11 cellular contexts compared by ENCODE assay signal in genomic region chr9:133061019-133061763, GRCh38. TPM values are rescaled to one million over a fixed set of nuclear protein-coding genes. Genes with fewer than 3 reads are reported as not detected.
DNase-seq lines count a peak whose midpoint lies in the region; ATAC-seq, FAIRE-seq and TF ChIP-seq lines count a peak whose summit lies in the region.
"Not testable (repeated sequence)": the region's sequence is repeated elsewhere in the genome, so short reads cannot be mapped to it uniquely, and the experiment has no call there.
"Had no signal": no experiment of that assay in that cellular context is flagged by ENCODE, and none has a peak within 500 bp of the region (broad histone marks: within the 10 kb centered on the region; RNA-seq: fewer than 3 reads in every experiment).

No MANE protein-coding gene starts in this region.

- ATAC-seq in GM23338, result peak; percentile 42
- peak; percentile 34 for ATAC-seq in SK-N-SH treated with all-trans-retinoic acid at 6 μM for 48 hours

- not testable (repeated sequence) for H3F3A ChIP-seq in GM23338 (replicated peaks; ENCODE audit: low read depth)

- POLR2A ChIA-PET in endothelial cell of umbilical vein (lab: Charles Lee), result not testable (repeated sequence)

- H3K27ac Mint-ChIP-seq in GM23338, result peak overlapping the region; percentile 92
- H3K27ac Mint-ChIP-seq in activated naive CD8-positive, alpha-beta T cell treated with anti-CD3 and anti-CD28 coated beads for 36 hours, result not testable (repeated sequence)

- not testable (repeated sequence) for H3K9me3 Mint-ChIP-seq in GM23338; activated naive CD8-positive, alpha-beta T cell treated with anti-CD3 and anti-CD28 coated beads for 36 hours

- intact Hi-C loops in endothelial cell of umbilical vein (cut with micrococcal nuclease), result not testable (repeated sequence)

- not testable (repeated sequence) for H3K9me1 ChIP-seq in endothelial cell of umbilical vein (replicated peaks; ENCODE audit: control insufficient read depth, extremely low read depth, insufficient read depth, low read length)

- TF ChIP-seq CTCF in AG10803 (conservative IDR thresholded peaks at IDR 0.05; ENCODE audit: low read length); GM23338 (conservative IDR thresholded peaks at IDR 0.05; ENCODE audit: low read depth in 2 of 2); endothelial cell of umbilical vein (IDR thresholded peaks at IDR 0.05; ENCODE audit: extremely low read depth in 1 of 2, insufficient read depth in 1 of 2, low read depth in 1 of 2, low read length in 2 of 2); right atrium auricular region (IDR thresholded peaks at IDR 0.05): not testable (repeated sequence)

- peak; percentile 76 for FAIRE-seq in endothelial cell of umbilical vein (lab: Jason Lieb, UNC)

- peaks cover 16% of the 10 kb centered on the region for H3K36me3 Mint-ChIP-seq in GM23338 (ENCODE audit: low read depth)
- peaks cover 15% of the 10 kb centered on the region for H3K36me3 Mint-ChIP-seq in activated naive CD8-positive, alpha-beta T cell treated with anti-CD3 and anti-CD28 coated beads for 36 hours

- H3K4me1 ChIP-seq in GM23338 (ENCODE audit: insufficient read depth) (peaks cover 16% of the 10 kb centered on the region), right atrium auricular region (peaks cover 0 to 21% of the 10 kb centered on the region in 2 donors), neuronal stem cell (ENCODE audit: control insufficient read depth in 2 of 2, insufficient read depth in 1 of 2, low read depth in 1 of 2, low read length in 2 of 2) (peaks cover 13 to 17% of the 10 kb centered on the region in 2 donors)
- H3K4me1 ChIP-seq in endothelial cell of umbilical vein (ENCODE audit: control insufficient read depth, extremely low read depth, insufficient read depth, low read length), result not testable (repeated sequence)

- H3K4me2 ChIP-seq in GM23338, result peak overlapping the region; percentile 55; the same call in 1 of the 2 replicates
- H3K4me2 ChIP-seq in endothelial cell of umbilical vein (ENCODE audit: insufficient read depth, low read length); neuronal stem cell (ENCODE audit: insufficient read depth, low read length, poor library complexity, severe bottlenecking): not testable (repeated sequence)

- not testable (repeated sequence) for H3K4me3 Mint-ChIP-seq in GM23338
- H3K4me3 Mint-ChIP-seq in activated naive CD8-positive, alpha-beta T cell treated with anti-CD3 and anti-CD28 coated beads for 36 hours, result peak overlapping the region; percentile 10

- not testable (repeated sequence) for H3K79me2 ChIP-seq in GM23338 (replicated peaks; ENCODE audit: insufficient read depth); endothelial cell of umbilical vein (ENCODE audit: control insufficient read depth, insufficient read depth, low read length)

- H3K9me3 ChIP-seq in endothelial cell of umbilical vein (replicated peaks; ENCODE audit: control insufficient read depth, insufficient read depth, low read length); right atrium auricular region; neuronal stem cell (replicated peaks in 1 of 2; ENCODE audit: control insufficient read depth in 2 of 2, insufficient read depth in 1 of 2, low read depth in 1 of 2, low read length in 2 of 2): not testable (repeated sequence)

- H3K18ac ChIP-seq in neuronal stem cell (ENCODE audit: low read length), result peak overlapping the region; percentile 96

- H3K27me3 Mint-ChIP-seq in GM23338 (ENCODE audit: insufficient read depth, low read depth, poor library complexity); activated naive CD8-positive, alpha-beta T cell treated with anti-CD3 and anti-CD28 coated beads for 36 hours: not testable (repeated sequence)

- CTCF ChIA-PET in endothelial cell of umbilical vein (lab: Charles Lee), result interaction anchor here (0.9 to 1.9 kb wide), 2 partner anchors 14 to 83 kb away, joined by 3 to 5 read pairs; no protein-coding TSS in a partner anchor

- not testable (repeated sequence) for BruUV-seq in endothelial cell of umbilical vein (replicated peaks; lab: Mats Ljungman, UMichigan)

- dilution Hi-C loops in endothelial cell of umbilical vein (cut with MboI; ENCODE audit: extremely low pct_ligation_motif_present, low sequenced_read_pairs), result not testable (repeated sequence)

- peak overlapping the region; percentile 94 for H2AK5ac ChIP-seq in neuronal stem cell (ENCODE audit: low read depth, low read length)

- H3K9ac ChIP-seq in endothelial cell of umbilical vein (replicated peaks; ENCODE audit: extremely low read depth, insufficient read depth, low read length); neuronal stem cell (ENCODE audit: low read depth, low read length, poor library complexity): not testable (repeated sequence)

- H4K20me1 ChIP-seq in GM23338 (replicated peaks; ENCODE audit: insufficient read depth); endothelial cell of umbilical vein (replicated peaks; ENCODE audit: control insufficient read depth, extremely low read depth, insufficient read depth, low read length): not testable (repeated sequence)

- WGBS in neuronal stem cell (ENCODE audit: extremely low coverage in 2 of 2, insufficient read length in 2 of 2, insufficient replicate concordance in 1 of 2), 2 donors, result no CpG with 5 or more reads among the region's 14 CpGs

- not testable (repeated sequence) for H2BK15ac ChIP-seq in neuronal stem cell (ENCODE audit: low read length)

- H2BK120ac ChIP-seq in neuronal stem cell (ENCODE audit: low read depth, low read length), result not testable (repeated sequence)

- H3K4me1 Mint-ChIP-seq in GM23338, result peaks cover 30% of the 10 kb centered on the region
- H3K4me1 Mint-ChIP-seq in activated naive CD8-positive, alpha-beta T cell treated with anti-CD3 and anti-CD28 coated beads for 36 hours, result peaks cover 36% of the 10 kb centered on the region

- H3K4ac ChIP-seq in neuronal stem cell (ENCODE audit: low read length), result not testable (repeated sequence)

- peak overlapping the region; percentile 71 for H3K14ac ChIP-seq in neuronal stem cell (ENCODE audit: low read length)

- not testable (repeated sequence) for H2BK12ac ChIP-seq in neuronal stem cell (ENCODE audit: low read length)

- not testable (repeated sequence) for H2AFZ ChIP-seq in GM23338; endothelial cell of umbilical vein (ENCODE audit: low read depth, low read length); neuronal stem cell (ENCODE audit: low read length)

- DNase-seq in AG10803 (ENCODE audit: low read depth) (peak; percentile 13), NCI-H146 (lab: John Stamatoyannopoulos, UW) (peak; percentile 21)
- not testable (repeated sequence) for DNase-seq in GM23338 (ENCODE audit: low spot score); activated naive CD8-positive, alpha-beta T cell treated with anti-CD3 and anti-CD28 coated beads for 36 hours; endothelial cell of umbilical vein (ENCODE audit: low read depth, low spot score); right atrium auricular region (ENCODE audit: low spot score); neuronal stem cell (ENCODE audit: low spot score)

- TF ChIP-seq POLR2A in endothelial cell of umbilical vein (IDR thresholded peaks at IDR 0.05; ENCODE audit: low read depth, low read length), result not testable (repeated sequence)

- peak overlapping the region; percentile 65 for H4K8ac ChIP-seq in neuronal stem cell (ENCODE audit: low read depth, low read length)

- peak overlapping the region; percentile 99 for H4K91ac ChIP-seq in neuronal stem cell (ENCODE audit: low read depth, low read length, poor library complexity)

- H3K36me3 ChIP-seq in GM23338 (ENCODE audit: insufficient read depth); endothelial cell of umbilical vein (ENCODE audit: control insufficient read depth in 2 of 2, extremely low read depth in 1 of 2, insufficient read depth in 2 of 2, low read length in 2 of 2): not testable (repeated sequence)
- peaks cover 22% of the 10 kb centered on the region for H3K36me3 ChIP-seq in right atrium auricular region
- peaks cover 23 to 27% of the 10 kb centered on the region in 2 donors for H3K36me3 ChIP-seq in neuronal stem cell (replicated peaks in 1 of 2; ENCODE audit: control insufficient read depth in 2 of 2, insufficient read depth in 2 of 2, low read length in 2 of 2)

- not testable (repeated sequence) for H2BK5ac ChIP-seq in neuronal stem cell (ENCODE audit: low read length)

- not testable (repeated sequence) for H3K9me2 ChIP-seq in GM23338 (ENCODE audit: insufficient read depth)

- H3K27ac ChIP-seq in GM23338 (ENCODE audit: low read depth) (peak overlapping the region; percentile 50; the same call in 1 of the 2 replicates), right atrium auricular region (peak overlapping the region; percentile 76 to 77), neuronal stem cell (replicated peaks; ENCODE audit: low read length) (peak overlapping the region; percentile 89)
- not testable (repeated sequence) for H3K27ac ChIP-seq in endothelial cell of umbilical vein (ENCODE audit: insufficient read depth, low read depth, low read length)

- H3K27me3 ChIP-seq in GM23338 (ENCODE audit: insufficient read depth); endothelial cell of umbilical vein (ENCODE audit: control insufficient read depth in 2 of 2, insufficient read depth in 2 of 2, low read length in 2 of 2); right atrium auricular region; neuronal stem cell (ENCODE audit: control insufficient read depth in 3 of 3, insufficient read depth in 3 of 3, low read depth in 1 of 3, low read length in 3 of 3): not testable (repeated sequence)

- not testable (repeated sequence) for H3K23ac ChIP-seq in neuronal stem cell (ENCODE audit: low read depth, low read length, poor library complexity)

- H3K4me3 ChIP-seq in AG10803 (ENCODE audit: low read length); GM23338; endothelial cell of umbilical vein (replicated peaks in 1 of 3; ENCODE audit: insufficient read depth in 1 of 3, low read depth in 1 of 3, low read length in 3 of 3); right atrium auricular region; neuronal stem cell (ENCODE audit: low read length in 2 of 2): not testable (repeated sequence)

- H3K79me1 ChIP-seq in neuronal stem cell (ENCODE audit: low read depth, low read length), result not testable (repeated sequence)

RNA-seq across cellular contexts. Expression of gene CEL, which starts 0.6 kb away (rescaled TPM):
- 1.0 and 2.3 TPM in 2 replicates for total RNA-seq in GM23338 (2014; rRNA removed; shearing (Covaris generic))
- polyA plus RNA-seq in GM23338 (2016; fragmentation: Nextera tagmentation; extraction: Ambion mirVana) (0.26 and 0.27 TPM in 2 replicates), endothelial cell of umbilical vein (0.81 and 0.92 TPM in 2 replicates)
- 1 to 10 TPM; 2.3 to 2.8 TPM for total RNA-seq in activated naive CD8-positive, alpha-beta T cell treated with anti-CD3 and anti-CD28 coated beads for 36 hours
- total RNA-seq in endothelial cell of umbilical vein (1.1 and 1.9 TPM in 2 replicates), right atrium auricular region (1 to 10 TPM in 1 of 2 donors, under 1 TPM in 1; 0.94 to 1.9 TPM)
- polyA plus RNA-seq in endothelial cell of umbilical vein (2011; cell fraction: cytosol; rRNA removed), result 0.22 and 0.35 TPM in 2 replicates
- 5.2 and 6.0 TPM in 2 replicates for polyA plus RNA-seq in endothelial cell of umbilical vein (2011; cell fraction: nucleus; rRNA removed)
- polyA plus RNA-seq in endothelial cell of umbilical vein (2012), result 0.76 and 1.1 TPM in 2 replicates
- polyA minus RNA-seq in endothelial cell of umbilical vein, result 0.46 and 0.68 TPM in 2 replicates
- not detected for polyA minus RNA-seq in endothelial cell of umbilical vein (2011; cell fraction: cytosol; rRNA and poly(A)+ RNA removed)
- 1.3 and 1.9 TPM in 2 replicates for polyA minus RNA-seq in endothelial cell of umbilical vein (2011; cell fraction: nucleus; rRNA and poly(A)+ RNA removed)
- polyA plus RNA-seq in neuronal stem cell (2013, experiment 1 of 2), result 3.7 TPM
- polyA plus RNA-seq in neuronal stem cell (2013, experiment 2 of 2), result 4.0 TPM
- polyA plus RNA-seq: GM23248; IgD-negative memory B cell; naive thymus-derived CD8-positive, alpha-beta T cell had no signal

RNA-seq across cellular contexts. Expression of gene GTF3C5, which starts 30.4 kb away (rescaled TPM):
- 78.8 and 81.1 TPM in 2 replicates for total RNA-seq in GM23338 (2014; rRNA removed; shearing (Covaris generic))
- polyA plus RNA-seq in GM23338 (2016; fragmentation: Nextera tagmentation; extraction: Ambion mirVana) (41.2 and 46.0 TPM in 2 replicates), endothelial cell of umbilical vein (72.9 and 73.8 TPM in 2 replicates)
- 10 to 100 TPM; 85.4 to 90.2 TPM for total RNA-seq in activated naive CD8-positive, alpha-beta T cell treated with anti-CD3 and anti-CD28 coated beads for 36 hours
- total RNA-seq in endothelial cell of umbilical vein (65.6 and 66.6 TPM in 2 replicates), right atrium auricular region (10 to 100 TPM; 30.5 to 31.1 TPM)
- 58.7 and 63.1 TPM in 2 replicates for polyA plus RNA-seq in endothelial cell of umbilical vein (2011; cell fraction: cytosol; rRNA removed)
- 189 and 191 TPM in 2 replicates for polyA plus RNA-seq in endothelial cell of umbilical vein (2011; cell fraction: nucleus; rRNA removed)
- 52.0 and 56.0 TPM in 2 replicates for polyA plus RNA-seq in endothelial cell of umbilical vein (2012)
- polyA minus RNA-seq in endothelial cell of umbilical vein, result 57.8 and 73.5 TPM in 2 replicates
- 9.7 TPM for polyA minus RNA-seq in endothelial cell of umbilical vein (2011; cell fraction: cytosol; rRNA and poly(A)+ RNA removed)
- polyA minus RNA-seq in endothelial cell of umbilical vein (2011; cell fraction: nucleus; rRNA and poly(A)+ RNA removed), result 41.2 and 43.1 TPM in 2 replicates
- 61.8 TPM for polyA plus RNA-seq in neuronal stem cell (2013, experiment 1 of 2)
- 62.4 TPM for polyA plus RNA-seq in neuronal stem cell (2013, experiment 2 of 2)

RNA-seq across cellular contexts. Expression of gene RALGDS, which starts 59.8 kb away (rescaled TPM):
- 15.5 and 20.3 TPM in 2 replicates for total RNA-seq in GM23338 (2014; rRNA removed; shearing (Covaris generic))
- polyA plus RNA-seq in GM23338 (2016; fragmentation: Nextera tagmentation; extraction: Ambion mirVana), result 6.1 and 8.6 TPM in 2 replicates
- 10 to 100 TPM; 50.3 to 51.9 TPM for total RNA-seq in activated naive CD8-positive, alpha-beta T cell treated with anti-CD3 and anti-CD28 coated beads for 36 hours
- total RNA-seq in endothelial cell of umbilical vein, result 41.4 and 43.1 TPM in 2 replicates
- 60.0 and 72.2 TPM in 2 replicates for polyA plus RNA-seq in endothelial cell of umbilical vein
- 42.1 and 51.4 TPM in 2 replicates for polyA plus RNA-seq in endothelial cell of umbilical vein (2011; cell fraction: cytosol; rRNA removed)
- 185 and 231 TPM in 2 replicates for polyA plus RNA-seq in endothelial cell of umbilical vein (2011; cell fraction: nucleus; rRNA removed)
- 23.4 and 32.2 TPM in 2 replicates for polyA plus RNA-seq in endothelial cell of umbilical vein (2012)
- 31.7 and 33.3 TPM in 2 replicates for polyA minus RNA-seq in endothelial cell of umbilical vein
- polyA minus RNA-seq in endothelial cell of umbilical vein (2011; cell fraction: cytosol; rRNA and poly(A)+ RNA removed), result 14.1 TPM
- polyA minus RNA-seq in endothelial cell of umbilical vein (2011; cell fraction: nucleus; rRNA and poly(A)+ RNA removed), result 34.4 and 39.5 TPM in 2 replicates
- 10 to 100 TPM; 26.7 to 30.1 TPM for total RNA-seq in right atrium auricular region
- polyA plus RNA-seq in neuronal stem cell (2013, experiment 1 of 2), result 48.3 TPM
- 47.0 TPM for polyA plus RNA-seq in neuronal stem cell (2013, experiment 2 of 2)
